In genomic region chr10:91939653-91940052, GRCh38 we compare ENCODE assay signal across 26 cellular contexts.
"Had no signal": no experiment of that assay in that cellular context is flagged by ENCODE, and none has a peak within 500 bp of the region (broad histone marks: within the 10 kb centered on the region; RNA-seq: fewer than 3 reads in every experiment).

No MANE protein-coding gene starts in this region.

- H3K9me3 ChIP-seq: stomach, suprapubic skin, testis, thoracic aorta, thyroid gland, tibial artery, tibial nerve, transverse colon, upper lobe of left lung, upper lobe of right lung, uterus, vagina had no signal

- FAIRE-seq: urothelium cell line had no signal

- H3K36me3 ChIP-seq: uterus had no signal

- DNase-seq: stimulated activated CD4-positive, alpha-beta T cell treated with anti-CD3 and anti-CD28 coated beads, Interleukin-2, amount 100 ng/mL, for 48 hours; stimulated activated CD4-positive, alpha-beta T cell treated with anti-CD3 and anti-CD28 coated beads, Interleukin-4, amount 100 ng/mL, for 1 hour; stimulated activated CD4-positive, alpha-beta T cell treated with anti-CD3 and anti-CD28 coated beads, Interleukin-4, amount 100 ng/mL, for 24 hours; stimulated activated CD4-positive, alpha-beta T cell treated with anti-CD3 and anti-CD28 coated beads, Interleukin-4, amount 100 ng/mL, for 4 hours; stimulated activated CD8-positive, alpha-beta memory T cell treated with anti-CD3 and anti-CD28 coated beads, Interleukin-4, amount 100 ng/mL, for 48 hours; stimulated activated naive B cell treated with anti-CD40 and anti-IgM and Interleukin-4, amounts not matched to agents 10 μg/mL and 1 μg/mL and 100 μg/mL, for 72 hours; stimulated activated naive CD4-positive, alpha-beta T cell; stimulated activated naive CD4-positive, alpha-beta T cell treated with Interleukin-2 at 50 U/mL for 16 hours; stimulated activated naive CD8-positive, alpha-beta T cell treated with anti-CD3 and anti-CD28 coated beads, Interleukin-15, amount 100 ng/mL, for 72 hours; stimulated activated naive CD8-positive, alpha-beta T cell treated with anti-CD3 and anti-CD28 coated beads, Interleukin-15, Interleukin-2, amounts not matched to agents 100 U/mL and 50 U/mL, for 24 hours; stomach; testis; thyroid gland; tibial artery; transverse colon; trophoblast cell; upper lobe of left lung; upper lobe of right lung; uterus had no signal

- H3K27ac ChIP-seq: stomach, suprapubic skin, testis, thoracic aorta, thyroid gland, tibial artery, tibial nerve, transverse colon, upper lobe of left lung, upper lobe of right lung, uterus, vagina had no signal

- H3K4me1 ChIP-seq: testis, thyroid gland, tibial artery, tibial nerve, transverse colon, upper lobe of left lung, upper lobe of right lung, uterus, vagina had no signal

- ATAC-seq: stimulated activated effector memory CD8-positive, alpha-beta T cell treated with anti-CD3 and anti-CD28 coated beads, Interleukin-12 subunit alpha, Interleukin-12 subunit beta, amount 100 ng/mL, for 72 hours; stimulated activated memory B cell treated with anti-CD40 and anti-IgM and Interleukin-4, amounts not matched to agents 10 μg/mL and 1 μg/mL and 100 μg/mL, for 72 hours; stimulated activated naive B cell treated with anti-CD40 and anti-IgM and Interleukin-4, amounts not matched to agents 10 μg/mL and 1 μg/mL and 100 μg/mL, for 72 hours; stimulated activated naive CD8-positive, alpha-beta T cell treated with anti-CD3 and anti-CD28 coated beads, Interleukin-15, amount 100 ng/mL, for 72 hours; stimulated activated naive CD8-positive, alpha-beta T cell treated with anti-CD3 and anti-CD28 coated beads, Interleukin-15, Interleukin-2, amounts not matched to agents 100 U/mL and 50 U/mL, for 24 hours; upper lobe of right lung had no signal

- H3K4me3 ChIP-seq: stomach, suprapubic skin, testis, thoracic aorta, thyroid gland, tibial artery, tibial nerve, transverse colon, upper lobe of left lung, upper lobe of right lung, uterus, vagina had no signal

- H3K27me3 ChIP-seq: stomach, suprapubic skin, testis, thyroid gland, tibial artery, tibial nerve, transverse colon, upper lobe of left lung, upper lobe of right lung, uterus, vagina had no signal
